ENCODE assay signal across 9 cellular contexts in genomic region chr17:41972571-41973411, GRCh38. TPM values are rescaled to one million over a fixed set of nuclear protein-coding genes. Genes with fewer than 3 reads are reported as not detected.
DNase-seq lines count a peak whose midpoint lies in the region; ATAC-seq and TF ChIP-seq lines count a peak whose summit lies in the region.
"Had no signal": no experiment of that assay in that cellular context is flagged by ENCODE, and none has a peak within 500 bp of the region (broad histone marks: within the 10 kb centered on the region; RNA-seq: fewer than 3 reads in every experiment).

No MANE protein-coding gene starts in this region.

- peak overlapping the region; percentile 44 for H3K27ac ChIP-seq in PC-9
- peak overlapping the region; percentile 72 for H3K27ac ChIP-seq in left ventricle myocardium inferior (replicated peaks)
- peak overlapping the region; percentile 84 for H3K27ac ChIP-seq in skeletal muscle tissue (ENCODE audit: low read depth, low read length)

- no peak overlapping the region for H2AFZ ChIP-seq in PC-9

- DNase-seq in DMS53 (lab: John Stamatoyannopoulos, UW): peak; percentile 20
- DNase-seq in DMS53 treated with DMSO at 0.1 percent for 48 hours (lab: John Stamatoyannopoulos, UW; ENCODE audit: unreplicated experiment): no peak
- peak; percentile 81 to 90 for DNase-seq in PC-9
- peak; percentile 50 for DNase-seq in left ventricle myocardium inferior
- DNase-seq: 8988T had no signal

- peaks cover 25% of the 10 kb centered on the region for H3K4me1 ChIP-seq in PC-9 (replicated peaks; ENCODE audit: insufficient read depth)
- H3K4me1 ChIP-seq in left ventricle myocardium inferior: peaks cover 44% of the 10 kb centered on the region
- peaks cover 45 to 60% (median 59%) of the 10 kb centered on the region in 3 donors for H3K4me1 ChIP-seq in skeletal muscle tissue (ENCODE audit: control insufficient read depth in 3 of 3, insufficient read depth in 3 of 3, low read length in 3 of 3)

- no peak for ATAC-seq in GM18517 (IDR thresholded peaks at IDR 0.05; ENCODE audit: unreplicated experiment)
- no peak for ATAC-seq in HG03139 (IDR thresholded peaks at IDR 0.05; ENCODE audit: unreplicated experiment)
- no peak for ATAC-seq in HG02938 (IDR thresholded peaks at IDR 0.05; ENCODE audit: unreplicated experiment)

- no peaks in the 10 kb centered on the region for H3K9me2 ChIP-seq in PC-9 (ENCODE audit: insufficient read depth)

- H3K4me2 ChIP-seq in PC-9: peak overlapping the region; percentile 49

- H3K9ac ChIP-seq in skeletal muscle tissue (ENCODE audit: low read depth in 1 of 3, low read length in 3 of 3): peak overlapping the region; percentile 58 to 80 (median 71)

- POLR2A ChIA-PET in PC-9 (lab: Charles Lee; ENCODE audit: unreplicated experiment): interaction anchor here (0.6 to 0.7 kb wide), 3 partner anchors 12 to 146 kb away, joined by 3 to 4 read pairs (median 3); no protein-coding TSS in a partner anchor

- CTCF ChIA-PET in PC-9 (lab: Charles Lee): interaction anchor here (0.6 kb wide), 1 partner anchor 283 kb away, joined by 3 read pairs; no protein-coding TSS in a partner anchor

- H3K9me3 ChIP-seq in PC-9 (ENCODE audit: insufficient read depth, low read depth) (no peaks in the 10 kb centered on the region), left ventricle myocardium inferior (replicated peaks) (no peaks in the 10 kb centered on the region), skeletal muscle tissue (ENCODE audit: control insufficient read depth in 3 of 3, low read length in 3 of 3) (no peaks in the 10 kb centered on the region)

- peaks cover 53% of the 10 kb centered on the region; the same call in 1 of the 2 replicates for H3F3A ChIP-seq in PC-9 (ENCODE audit: insufficient read depth, low read depth)

- H3K4me3 ChIP-seq in PC-9 (no peak overlapping the region), left ventricle myocardium inferior (peak overlapping the region; percentile 16), skeletal muscle tissue (ENCODE audit: low read length in 3 of 3) (peak overlapping the region; percentile 24 to 58 (median 35))

- TF ChIP-seq CTCF in PC-9 (conservative IDR thresholded peaks at IDR 0.05): no peak
- no peak for TF ChIP-seq CTCF in left ventricle myocardium inferior (IDR thresholded peaks at IDR 0.05; ENCODE audit: borderline replicate concordance)

- no peaks in the 10 kb centered on the region for H3K27me3 ChIP-seq in PC-9 (ENCODE audit: insufficient read depth, low read depth)
- H3K27me3 ChIP-seq in left ventricle myocardium inferior (ENCODE audit: low read depth): no peaks in the 10 kb centered on the region
- H3K27me3 ChIP-seq in skeletal muscle tissue (ENCODE audit: control insufficient read depth in 3 of 3, insufficient read depth in 3 of 3, low read length in 3 of 3): no peaks in the 10 kb centered on the region

- H4K20me1 ChIP-seq in PC-9 (ENCODE audit: insufficient read depth): peaks cover 19% of the 10 kb centered on the region

- intact Hi-C loops in PC-9 (cut with micrococcal nuclease; ENCODE audit: unreplicated experiment) (no loop called here), left ventricle myocardium inferior (cut with micrococcal nuclease) (no loop called here)

- peaks cover 23% of the 10 kb centered on the region for H3K36me3 ChIP-seq in PC-9 (ENCODE audit: low read depth)
- peaks cover 84% of the 10 kb centered on the region for H3K36me3 ChIP-seq in left ventricle myocardium inferior
- peaks cover 52 to 70% (median 62%) of the 10 kb centered on the region in 3 donors for H3K36me3 ChIP-seq in skeletal muscle tissue (ENCODE audit: control insufficient read depth in 3 of 3, insufficient read depth in 3 of 3, low read length in 3 of 3)

- peaks cover 8% of the 10 kb centered on the region for H3K79me2 ChIP-seq in PC-9 (ENCODE audit: low read depth)

- no TSS peak for BruUV-seq in PC-9 (replicated peaks; lab: Mats Ljungman, UMichigan)

RNA-seq across cellular contexts. Expression of gene CNP, which starts 6.2 kb away (rescaled TPM):
- total RNA-seq in PC-9 (2021): 60.6 and 64.7 TPM in 2 replicates
- 24.9 TPM for total RNA-seq in left ventricle myocardium inferior
- total RNA-seq in skeletal muscle tissue: 25.1 TPM

RNA-seq across cellular contexts. Expression of gene ODAD4, which starts 42.4 kb away (rescaled TPM):
- total RNA-seq in PC-9 (2021) (3.0 and 4.0 TPM in 2 replicates), left ventricle myocardium inferior (1.3 TPM), skeletal muscle tissue (1.0 TPM)

RNA-seq across cellular contexts. Expression of gene DNAJC7, which starts 44.4 kb away (rescaled TPM):
- total RNA-seq in PC-9 (2021) (75.5 and 96.1 TPM in 2 replicates), left ventricle myocardium inferior (71.2 TPM), skeletal muscle tissue (55.3 TPM)

RNA-seq across cellular contexts. Expression of gene NKIRAS2, which starts 47.1 kb away (rescaled TPM):
- 38.3 and 39.7 TPM in 2 replicates for total RNA-seq in PC-9 (2021)
- 50.9 TPM for total RNA-seq in left ventricle myocardium inferior
- 22.4 TPM for total RNA-seq in skeletal muscle tissue

RNA-seq across cellular contexts. Expression of gene ACLY, which starts 54.0 kb away (rescaled TPM):
- 106 and 184 TPM in 2 replicates for total RNA-seq in PC-9 (2021)
- 23.5 TPM for total RNA-seq in left ventricle myocardium inferior
- total RNA-seq in skeletal muscle tissue: 49.1 TPM
